ENCODE assay signal across 17 cellular contexts in genomic region chr19:23381114-23381513, GRCh38. TPM values are rescaled to one million over a fixed set of nuclear protein-coding genes. Genes with fewer than 3 reads are reported as not detected.
DNase-seq lines count a peak whose midpoint lies in the region; ATAC-seq, FAIRE-seq and TF ChIP-seq lines count a peak whose summit lies in the region.
"Had no signal": no experiment of that assay in that cellular context is flagged by ENCODE, and none has a peak within 500 bp of the region (broad histone marks: within the 10 kb centered on the region; RNA-seq: fewer than 3 reads in every experiment).

No MANE protein-coding gene starts in this region.

- H3K4me1 ChIP-seq in heart right ventricle (peaks cover 4 to 69% (median 30%) of the 10 kb centered on the region in 9 donors), trophoblast cell (ENCODE audit: control insufficient read depth in 1 of 2, insufficient read depth in 2 of 2, low read length in 2 of 2) (peaks cover 3 to 5% of the 10 kb centered on the region in 2 experiments)

- H3K4ac ChIP-seq in trophoblast cell (ENCODE audit: low read depth, low read length), result peak overlapping the region; percentile 83

- no peak overlapping the region for H2AK5ac ChIP-seq in trophoblast cell (ENCODE audit: low read length)

- peaks cover 0 to 98% (median 8%) of the 10 kb centered on the region in 11 donors for H3K9me3 ChIP-seq in heart right ventricle
- H3K9me3 ChIP-seq in trophoblast cell (ENCODE audit: insufficient read depth, low read depth, low read length), result peaks cover 1% of the 10 kb centered on the region

- H3K27ac ChIP-seq in heart right ventricle, result peak overlapping the region in 6 of 10 donors; percentile 0 to 85 (median 76)
- no peak overlapping the region for H3K27ac ChIP-seq in trophoblast cell (ENCODE audit: low read depth, low read length)

- no peak overlapping the region for H3K23ac ChIP-seq in trophoblast cell (ENCODE audit: low read length)

- no peak overlapping the region for H2BK12ac ChIP-seq in trophoblast cell (ENCODE audit: low read length)

- intact Hi-C loops in heart right ventricle (cut with DNase I) (loop anchor here in 1 of 10 donors (5.0 kb wide), 1 partner anchor 34 kb away; no protein-coding TSS in a partner anchor), left ventricle myocardium superior (cut with micrococcal nuclease) (no loop called here)

- FAIRE-seq in G401.6 (lab: Jason Lieb, UNC), result peak; percentile 59
- peak; percentile 51 for FAIRE-seq in colon (lab: Jason Lieb, UNC)
- FAIRE-seq: D721Med, GM18507 had no signal

- no peak overlapping the region for H3K18ac ChIP-seq in trophoblast cell (ENCODE audit: low read length)

- no peak overlapping the region for H4K12ac ChIP-seq in trophoblast cell (ENCODE audit: low read depth, low read length)

- H2BK5ac ChIP-seq in trophoblast cell (ENCODE audit: low read depth, low read length, poor library complexity), result no peak overlapping the region

- H4K91ac ChIP-seq in trophoblast cell (ENCODE audit: low read depth, low read length), result no peak overlapping the region

- H3K14ac ChIP-seq in trophoblast cell (ENCODE audit: low read length), result no peak overlapping the region

- H3K4me2 ChIP-seq in trophoblast cell (ENCODE audit: low read length), result no peak overlapping the region

- H2AFZ ChIP-seq in trophoblast cell (ENCODE audit: insufficient read depth, low read length, poor library complexity), result no peak overlapping the region

- no peak overlapping the region for H3K9ac ChIP-seq in trophoblast cell (ENCODE audit: low read length)

- no peaks in the 10 kb centered on the region for H3K79me1 ChIP-seq in trophoblast cell (ENCODE audit: low read length)

- H3K4me3 ChIP-seq in heart right ventricle, result no peak overlapping the region
- H3K4me3 ChIP-seq in trophoblast cell (ENCODE audit: low read depth, low read length), result no peak overlapping the region

- no peak for ATAC-seq in heart right ventricle
- ATAC-seq in left ventricle myocardium superior, result no peak
- no peak for ATAC-seq in left lobe of liver
- ATAC-seq in GM19328 (IDR thresholded peaks at IDR 0.05; ENCODE audit: unreplicated experiment), result no peak
- ATAC-seq: CD8-positive, alpha-beta T cell had no signal

- H4K8ac ChIP-seq in trophoblast cell (ENCODE audit: low read depth, low read length), result no peak overlapping the region

- no peak for DNase-seq in heart right ventricle
- DNase-seq in left ventricle myocardium superior, result no peak
- DNase-seq in trophoblast cell, result no peak
- DNase-seq in cerebellum (ENCODE audit: low spot score), result no peak
- no peak for DNase-seq in left lobe of liver (ENCODE audit: low spot score)
- DNase-seq: CD8-positive, alpha-beta T cell; COR-L47; DMS153; DMS79 treated with DMSO at 0.1 percent for 48 hours; EL; GOT3; H9 had no signal

- TF ChIP-seq CTCF in heart right ventricle (IDR thresholded peaks at IDR 0.05), result no peak

- no peak overlapping the region for H2BK120ac ChIP-seq in trophoblast cell (ENCODE audit: insufficient read depth, low read length, poor library complexity)

- H3K27me3 ChIP-seq in heart right ventricle, result no peaks in the 10 kb centered on the region
- H3K27me3 ChIP-seq in trophoblast cell (ENCODE audit: insufficient read depth, low read length), result no peaks in the 10 kb centered on the region

- peaks cover 15% of the 10 kb centered on the region for H3K79me2 ChIP-seq in trophoblast cell (ENCODE audit: control insufficient read depth, insufficient read depth, low read length, poor library complexity)

- H3K36me3 ChIP-seq in heart right ventricle (peaks cover 0 to 92% (median 23%) of the 10 kb centered on the region in 9 donors), trophoblast cell (ENCODE audit: control insufficient read depth in 1 of 2, insufficient read depth in 2 of 2, low read length in 2 of 2) (peaks cover 21% of the 10 kb centered on the region in 2 experiments)

RNA-seq across cellular contexts. Expression of gene ZNF91, which starts 14.2 kb away (rescaled TPM):
- 100 to 1,000 TPM; 101 to 326 (median 158) TPM for total RNA-seq in heart right ventricle
- polyA plus RNA-seq in heart right ventricle, result 10 to 100 TPM in 1 of 2 donors, 1 to 10 TPM in 1; 5.1 to 28.3 TPM
- total RNA-seq in left ventricle myocardium superior, result 147 TPM
- 17.2 and 18.3 TPM in 2 replicates for polyA plus RNA-seq in trophoblast cell (2013)
- 335 TPM for total RNA-seq in cerebellum
- 16.2 TPM for total RNA-seq in left lobe of liver
